Comparison of ENCODE assay signal across 34 cellular contexts in the genomic region with DNA sequence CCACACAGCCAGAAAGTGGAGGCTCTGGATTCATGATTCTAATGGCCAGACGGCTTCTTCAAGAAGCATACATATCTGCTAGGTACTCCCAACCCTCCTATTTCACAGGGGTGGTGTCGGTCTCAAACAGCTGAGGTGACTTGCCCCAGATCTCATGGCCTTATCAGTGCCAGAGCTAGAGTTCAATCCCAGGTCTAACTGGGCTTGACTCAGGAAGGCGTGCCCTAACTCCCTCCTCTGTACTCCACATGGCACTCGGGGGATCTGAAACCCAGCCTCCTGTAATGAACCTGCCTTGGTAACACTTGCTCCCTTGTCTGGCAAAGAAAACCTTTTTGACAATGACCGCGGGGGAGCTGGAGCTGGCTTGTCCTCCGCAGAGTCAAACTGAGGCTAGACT. TPM values are rescaled to one million over a fixed set of nuclear protein-coding genes. Genes with fewer than 3 reads are reported as not detected.
A peak's percentile ranks its signal among the peaks of the same experiment; 100 is the strongest.
DNase-seq lines count a peak whose midpoint lies in the region; ATAC-seq and TF ChIP-seq lines count a peak whose summit lies in the region.
"Had no signal": no experiment of that assay in that cellular context is flagged by ENCODE, and none has a peak within 500 bp of the region (broad histone marks: within the 10 kb centered on the region; RNA-seq: fewer than 3 reads in every experiment).

No MANE protein-coding gene starts in this region.

- H3K27me3 ChIP-seq in SK-N-SH (ENCODE audit: insufficient read depth) = no peaks in the 10 kb centered on the region
- H3K27me3 ChIP-seq: cardiac muscle cell, Peyer's patch, right lobe of liver, SJCRH30 had no signal

- H3K4me3 Mint-ChIP-seq in brain = no peak overlapping the region
- no peak overlapping the region for H3K4me3 Mint-ChIP-seq in stimulated activated naive B cell treated with anti-CD40 and anti-IgM and Interleukin-4, amounts not matched to agents 10 μg/mL and 1 μg/mL and 100 μg/mL, for 72 hours
- H3K4me3 Mint-ChIP-seq: activated CD4-positive, alpha-beta memory T cell treated with anti-CD3 and anti-CD28 coated beads for 36 hours; IgD-negative memory B cell; nephron had no signal

- H3K4me1 Mint-ChIP-seq in brain = peaks cover 59% of the 10 kb centered on the region
- peaks cover 6 to 7% of the 10 kb centered on the region in 2 donors for H3K4me1 Mint-ChIP-seq in stimulated activated naive B cell treated with anti-CD40 and anti-IgM and Interleukin-4, amounts not matched to agents 10 μg/mL and 1 μg/mL and 100 μg/mL, for 72 hours
- H3K4me1 Mint-ChIP-seq: IgD-negative memory B cell had no signal

- TF ChIP-seq RAD21 in SK-N-SH (IDR thresholded peaks at IDR 0.05; ENCODE audit: low read length) = no peak

- H3K27ac ChIP-seq in SK-N-SH (ENCODE audit: low read depth in 2 of 2, low read length in 1 of 2) = no peak overlapping the region; a peak in 1 of 4 replicates
- H3K27ac ChIP-seq: cardiac muscle cell, Peyer's patch, right lobe of liver, SJCRH30 had no signal

- no peak overlapping the region for H2AFZ ChIP-seq in SK-N-SH (ENCODE audit: low read depth)

- DNase-seq in SK-N-SH = peak; percentile 28
- peak; percentile 13 for DNase-seq in myocyte (ENCODE audit: low read depth)
- DNase-seq in stimulated activated naive B cell treated with anti-CD40 and anti-IgM and Interleukin-4, amounts not matched to agents 10 μg/mL and 1 μg/mL and 100 μg/mL, for 72 hours = no peak
- DNase-seq in NCI-H1694 (lab: John Stamatoyannopoulos, UW) = no peak
- DNase-seq in stimulated activated CD4-positive, alpha-beta T cell treated with anti-CD3 and anti-CD28 coated beads, Interleukin-2, amount 100 ng/mL, for 48 hours = no peak
- DNase-seq: activated CD4-positive, alpha-beta memory T cell treated with anti-CD3 and anti-CD28 coated beads for 36 hours; activated CD4-positive, CD25-positive, alpha-beta regulatory T cell treated with anti-CD3 and anti-CD28 coated beads, Interleukin-2, amount 50 U/mL, for 72 hours; activated CD8-positive, alpha-beta memory T cell treated with anti-CD3 and anti-CD28 coated beads, Interleukin-2, amount 50 U/mL, for 4 hours; activated naive CD4-positive, alpha-beta T cell treated with anti-CD3 and anti-CD28 coated beads, Interleukin-2, amount 50 U/mL, for 16 hours; amygdala; islet precursor cell; NCI-H1105; NCI-H2029; NCI-H2227 treated with DMSO at 0.1 percent for 48 hours; NCI-H69; Peyer's patch; posterior cingulate gyrus; right lobe of liver; SJCRH30; stimulated activated CD4-positive, alpha-beta T cell treated with anti-CD3 and anti-CD28 coated beads, Interleukin-15, amount 100 ng/mL, for 24 hours; stimulated activated naive CD8-positive, alpha-beta T cell treated with anti-CD3 and anti-CD28 coated beads, Interleukin-15, Interleukin-2, amounts not matched to agents 100 U/mL and 50 U/mL, for 24 hours; T-helper 1 cell had no signal

- H3K27ac Mint-ChIP-seq in brain = peak overlapping the region in 3 of 5 experiments; percentile 35 to 98 (median 75)
- peak overlapping the region; percentile 31 for H3K27ac Mint-ChIP-seq in stimulated activated naive B cell treated with anti-CD40 and anti-IgM and Interleukin-4, amounts not matched to agents 10 μg/mL and 1 μg/mL and 100 μg/mL, for 72 hours
- H3K27ac Mint-ChIP-seq: activated CD4-positive, alpha-beta memory T cell treated with anti-CD3 and anti-CD28 coated beads for 36 hours; IgD-negative memory B cell had no signal

- CTCF ChIA-PET in SK-N-SH (lab: Yijun Ruan, JAX) = interaction anchor here (1.0 to 4.1 kb wide), 6 partner anchors 25 to 193 kb away, joined by 3 to 19 read pairs (median 8); no protein-coding TSS in a partner anchor

- H3F3A ChIP-seq in SK-N-SH (replicated peaks; ENCODE audit: insufficient read depth) = peaks cover 9% of the 10 kb centered on the region

- no peak overlapping the region for H3K4me2 ChIP-seq in SK-N-SH

- 98% methylated on average over 7 of the region's 7 CpGs for WGBS in SK-N-SH (ENCODE audit: low lambda C conversion rate)

- no peak overlapping the region for H3K4me3 ChIP-seq in SK-N-SH (ENCODE audit: low read depth in 2 of 2, low read length in 1 of 2)
- H3K4me3 ChIP-seq: cardiac muscle cell, coronary artery, Peyer's patch, right lobe of liver, SJCRH30 had no signal

- H3K9me3 Mint-ChIP-seq in brain = no peaks in the 10 kb centered on the region
- H3K9me3 Mint-ChIP-seq in stimulated activated naive B cell treated with anti-CD40 and anti-IgM and Interleukin-4, amounts not matched to agents 10 μg/mL and 1 μg/mL and 100 μg/mL, for 72 hours = no peaks in the 10 kb centered on the region
- H3K9me3 Mint-ChIP-seq: activated CD4-positive, alpha-beta memory T cell treated with anti-CD3 and anti-CD28 coated beads for 36 hours; IgD-negative memory B cell; nephron had no signal

- H3K79me2 ChIP-seq in SK-N-SH (ENCODE audit: insufficient read depth) = no peaks in the 10 kb centered on the region

- no peak for TF ChIP-seq EP300 in SK-N-SH (IDR thresholded peaks at IDR 0.05; ENCODE audit: borderline replicate concordance in 1 of 2, low read depth in 1 of 2, low read length in 1 of 2)

- peaks cover 18 to 43% of the 10 kb centered on the region in 2 experiments for H3K36me3 ChIP-seq in SK-N-SH (replicated peaks in 1 of 2; ENCODE audit: control insufficient read depth in 1 of 2, insufficient read depth in 2 of 2, low read length in 1 of 2)

- H4K20me1 ChIP-seq in SK-N-SH (ENCODE audit: insufficient read depth) = peaks cover 30% of the 10 kb centered on the region; the same call in 1 of the 2 replicates

- ATAC-seq in SK-N-SH treated with all-trans-retinoic acid at 6 μM for 48 hours (no peak), esophagus mucosa (no peak)
- ATAC-seq in stimulated activated naive B cell treated with anti-CD40 and anti-IgM and Interleukin-4, amounts not matched to agents 10 μg/mL and 1 μg/mL and 100 μg/mL, for 72 hours (replicated peaks) = no peak
- ATAC-seq: stimulated activated naive CD8-positive, alpha-beta T cell treated with anti-CD3 and anti-CD28 coated beads, Interleukin-15, Interleukin-2, amounts not matched to agents 100 U/mL and 50 U/mL, for 24 hours had no signal

- TF ChIP-seq CTCF in SK-N-SH (IDR thresholded peaks at IDR 0.05) (no peak), brain (conservative IDR thresholded peaks at IDR 0.05) (no peak)

- no peak overlapping the region for H3K9ac ChIP-seq in SK-N-SH

- no peaks in the 10 kb centered on the region for H3K9me2 ChIP-seq in SK-N-SH

- no peaks in the 10 kb centered on the region for H3K9me3 ChIP-seq in SK-N-SH
- H3K9me3 ChIP-seq: Peyer's patch, right lobe of liver, SJCRH30 had no signal

- H3K27me3 Mint-ChIP-seq in brain = peaks cover 3% of the 10 kb centered on the region
- H3K27me3 Mint-ChIP-seq in stimulated activated naive B cell treated with anti-CD40 and anti-IgM and Interleukin-4, amounts not matched to agents 10 μg/mL and 1 μg/mL and 100 μg/mL, for 72 hours = peaks cover 0 to under 1% of the 10 kb centered on the region in 2 donors
- H3K27me3 Mint-ChIP-seq: activated CD4-positive, alpha-beta memory T cell treated with anti-CD3 and anti-CD28 coated beads for 36 hours; IgD-negative memory B cell had no signal

- peaks cover 0 to 3% of the 10 kb centered on the region in 2 experiments; a peak in 1 of 4 replicates for H3K4me1 ChIP-seq in SK-N-SH (ENCODE audit: control insufficient read depth in 1 of 2, insufficient read depth in 2 of 2, low read depth in 1 of 2, low read length in 1 of 2)
- H3K4me1 ChIP-seq: right lobe of liver, SJCRH30 had no signal

- POLR2A ChIA-PET in SK-N-SH (lab: Yijun Ruan, JAX) = no interaction called here

- H3K36me3 Mint-ChIP-seq in brain = peaks cover 4% of the 10 kb centered on the region
- H3K36me3 Mint-ChIP-seq in stimulated activated naive B cell treated with anti-CD40 and anti-IgM and Interleukin-4, amounts not matched to agents 10 μg/mL and 1 μg/mL and 100 μg/mL, for 72 hours = peaks cover 0 to 10% of the 10 kb centered on the region in 2 donors
- H3K36me3 Mint-ChIP-seq: activated CD4-positive, alpha-beta memory T cell treated with anti-CD3 and anti-CD28 coated beads for 36 hours; IgD-negative memory B cell had no signal

TF ChIP-seq in SK-N-SH, 30 proteins besides CTCF, POLR2A, EP300 and RAD21 (continues in another document):
- TF ChIP-seq MAX (IDR thresholded peaks at IDR 0.05; ENCODE audit: low read depth) = no peak
- no peak for TF ChIP-seq FOSL2 (IDR thresholded peaks at IDR 0.05; ENCODE audit: borderline replicate concordance, low read depth)
- TF ChIP-seq ELF1 (IDR thresholded peaks at IDR 0.05) = no peak
- TF ChIP-seq SMC3 (IDR thresholded peaks at IDR 0.05; ENCODE audit: low read depth, low read length) = no peak
- no peak for TF ChIP-seq TAF1 (IDR thresholded peaks at IDR 0.05; ENCODE audit: borderline replicate concordance, low read depth, low read length)

TF ChIP-seq in SK-N-SH treated with all-trans-retinoic acid at 6 μM for 48 hours, 23 proteins besides CTCF, POLR2A, EP300 and RAD21 (continues in another document):
- TF ChIP-seq ESRRG (CRISPR knock-in tag; IDR thresholded peaks at IDR 0.05) (no peak), ZNF70 (CRISPR knock-in tag; IDR thresholded peaks at IDR 0.05) (no peak), BACH2 (CRISPR knock-in tag; IDR thresholded peaks at IDR 0.05; ENCODE audit: borderline replicate concordance) (no peak), ZFP30 (CRISPR knock-in tag; IDR thresholded peaks at IDR 0.05) (no peak), ZNF8 (CRISPR knock-in tag; IDR thresholded peaks at IDR 0.05) (no peak), PPARA (CRISPR knock-in tag; IDR thresholded peaks at IDR 0.05; ENCODE audit: borderline replicate concordance) (no peak)

RNA-seq across cellular contexts. Expression of gene QRFP, which starts 2.1 kb away (rescaled TPM):
- polyA plus RNA-seq in SK-N-SH (2012; rRNA removed) = not detected in 2 replicates
- polyA plus RNA-seq in SK-N-SH (2012; cell fraction: cytosol; rRNA removed) = not detected in 2 replicates
- polyA plus RNA-seq in SK-N-SH (2012; cell fraction: nucleus; rRNA removed) = not detected in 2 replicates
- polyA plus RNA-seq in brain (ENCODE audit: insufficient read depth, low read depth, low replicate concordance) = not detected
- not detected in 2 replicates for total RNA-seq in myocyte
- polyA plus RNA-seq in myocyte (2012) = 0.49 TPM
- not detected for total RNA-seq in esophagus mucosa
- total RNA-seq: A172; activated CD4-positive, alpha-beta memory T cell treated with anti-CD3 and anti-CD28 coated beads for 36 hours; cardiac muscle cell; fibroblast of lung; glomerular endothelial cell; H1; lower leg skin; Peyer's patch; SJCRH30 had no signal
- polyA plus RNA-seq: fibroblast of lung, H1, IgD-negative memory B cell had no signal

RNA-seq across cellular contexts. Expression of gene FIBCD1, which starts 44.5 kb away (rescaled TPM):
- polyA plus RNA-seq in SK-N-SH (2012; rRNA removed) (0.86 and 1.3 TPM in 2 replicates), brain (ENCODE audit: insufficient read depth, low read depth, low replicate concordance) (0.78 TPM)
- 0.13 and 0.33 TPM in 2 replicates for polyA plus RNA-seq in SK-N-SH (2012; cell fraction: cytosol; rRNA removed)
- polyA plus RNA-seq in SK-N-SH (2012; cell fraction: nucleus; rRNA removed) = 1.2 and 1.3 TPM in 2 replicates
- total RNA-seq in myocyte (0.36 and 0.48 TPM in 2 replicates), esophagus mucosa (0.20 TPM)
- polyA plus RNA-seq in myocyte (2012) = 16.0 TPM
- total RNA-seq: activated CD4-positive, alpha-beta memory T cell treated with anti-CD3 and anti-CD28 coated beads for 36 hours; glomerular endothelial cell; right lobe of liver had no signal
- polyA plus RNA-seq: IgD-negative memory B cell had no signal

RNA-seq across cellular contexts. Expression of gene ABL1, which starts 59.5 kb away (rescaled TPM):
- polyA plus RNA-seq in SK-N-SH (2012; rRNA removed) (23.5 and 24.6 TPM in 2 replicates), brain (ENCODE audit: insufficient read depth, low read depth, low replicate concordance) (89.7 TPM)
- 16.8 and 22.1 TPM in 2 replicates for polyA plus RNA-seq in SK-N-SH (2012; cell fraction: cytosol; rRNA removed)
- polyA plus RNA-seq in SK-N-SH (2012; cell fraction: nucleus; rRNA removed) = 46.2 and 46.5 TPM in 2 replicates
- total RNA-seq in myocyte (44.6 and 50.3 TPM in 2 replicates), esophagus mucosa (28.4 TPM)
- 60.2 TPM for polyA plus RNA-seq in myocyte (2012)

Comparison
In these comparisons a context has a peak if more than half of its experiments do, and no peak if none do; other contexts are left out.
1. DNase-seq: peak in SK-N-SH (single experiment) and myocyte (single experiment); none in stimulated activated naive B cell treated with anti-CD40 and anti-IgM and Interleukin-4, amounts not matched to agents 10 μg/mL and 1 μg/mL and 100 μg/mL, for 72 hours (single experiment), NCI-H1694 (single experiment) and stimulated activated CD4-positive, alpha-beta T cell treated with anti-CD3 and anti-CD28 coated beads, Interleukin-2, amount 100 ng/mL, for 48 hours (0 of 2).